Comparison of ENCODE assay signal across 13 cellular contexts in genomic region chr3:60399861-60400845, GRCh38.
DNase-seq lines count a peak whose midpoint lies in the region; ATAC-seq and TF ChIP-seq lines count a peak whose summit lies in the region.
"Had no signal": no experiment of that assay in that cellular context is flagged by ENCODE, and none has a peak within 500 bp of the region (broad histone marks: within the 10 kb centered on the region; RNA-seq: fewer than 3 reads in every experiment).

No MANE protein-coding gene starts in this region.

- no peak overlapping the region for H3K27ac ChIP-seq in CD4-positive, CD25-positive, alpha-beta regulatory T cell (ENCODE audit: insufficient read depth, low read length, poor library complexity, severe bottlenecking)
- H3K27ac ChIP-seq: PC-9 had no signal

- H3K4me3 ChIP-seq in CD4-positive, CD25-positive, alpha-beta regulatory T cell (ENCODE audit: low read depth, low read length) = no peak overlapping the region
- H3K4me3 ChIP-seq: PC-9 had no signal

- H3K27ac Mint-ChIP-seq in CD4-positive, CD25-positive, alpha-beta regulatory T cell = peak overlapping the region in 1 of 3 donors; percentile 24
- H3K27ac Mint-ChIP-seq in type B pancreatic cell = no peak overlapping the region
- H3K27ac Mint-ChIP-seq: activated CD4-positive, alpha-beta memory T cell treated with anti-CD3 and anti-CD28 coated beads, Interleukin-2, amount 10 ng/mL, durations not matched to agents 7 days and 5 days; B cell; nephron progenitor cell had no signal

- H3K4me1 ChIP-seq in CD4-positive, CD25-positive, alpha-beta regulatory T cell (ENCODE audit: control insufficient read depth, insufficient read depth, low read length, poor library complexity, severe bottlenecking) = no peaks in the 10 kb centered on the region

- H3K9me3 Mint-ChIP-seq in CD4-positive, CD25-positive, alpha-beta regulatory T cell = peaks cover 0 to 1% (median 0%) of the 10 kb centered on the region in 7 donors
- peaks cover 7% of the 10 kb centered on the region for H3K9me3 Mint-ChIP-seq in type B pancreatic cell
- H3K9me3 Mint-ChIP-seq: activated CD4-positive, alpha-beta memory T cell treated with anti-CD3 and anti-CD28 coated beads, Interleukin-2, amount 10 ng/mL, durations not matched to agents 7 days and 5 days had no signal

- no peaks in the 10 kb centered on the region for H3K27me3 ChIP-seq in CD4-positive, CD25-positive, alpha-beta regulatory T cell (ENCODE audit: control insufficient read depth, insufficient read depth, low read length)

- no peaks in the 10 kb centered on the region for H3K36me3 ChIP-seq in CD4-positive, CD25-positive, alpha-beta regulatory T cell (ENCODE audit: control insufficient read depth, insufficient read depth, low read length)

- H3K36me3 Mint-ChIP-seq in CD4-positive, CD25-positive, alpha-beta regulatory T cell = no peaks in the 10 kb centered on the region
- no peaks in the 10 kb centered on the region for H3K36me3 Mint-ChIP-seq in type B pancreatic cell

- H3K9me3 ChIP-seq in CD4-positive, CD25-positive, alpha-beta regulatory T cell (ENCODE audit: control insufficient read depth in 2 of 2, low read length in 2 of 2) = no peaks in the 10 kb centered on the region

- peak in 1 of 3 donors; percentile 69 for DNase-seq in CD4-positive, CD25-positive, alpha-beta regulatory T cell
- DNase-seq in M059J (ENCODE audit: low read depth) (peak; percentile 7), RPMI8226 (peak; percentile 49), kidney glomerular epithelial cell (lab: John Stamatoyannopoulos, UW) (peak; percentile 9), DMS79 (lab: John Stamatoyannopoulos, UW) (no peak), type B pancreatic cell (ENCODE audit: extremely low spot score, unreplicated experiment) (no peak), NCI-H526 treated with DMSO at 0.1 percent for 48 hours (lab: John Stamatoyannopoulos, UW) (no peak)
- DNase-seq: activated CD4-positive, alpha-beta memory T cell treated with anti-CD3 and anti-CD28 coated beads, Interleukin-2, amount 10 ng/mL, durations not matched to agents 7 days and 5 days; activated naive CD4-positive, alpha-beta T cell treated with Interleukin-2 at 50 U/mL for 16 hours; nephron progenitor cell had no signal

- peaks cover 0 to 3% (median 1%) of the 10 kb centered on the region in 4 donors for H3K4me1 Mint-ChIP-seq in CD4-positive, CD25-positive, alpha-beta regulatory T cell
- peaks cover 23% of the 10 kb centered on the region for H3K4me1 Mint-ChIP-seq in type B pancreatic cell (ENCODE audit: unreplicated experiment)
- H3K4me1 Mint-ChIP-seq: B cell had no signal

- H3K4me3 Mint-ChIP-seq in CD4-positive, CD25-positive, alpha-beta regulatory T cell = no peak overlapping the region
- no peak overlapping the region for H3K4me3 Mint-ChIP-seq in type B pancreatic cell
- H3K4me3 Mint-ChIP-seq: activated CD4-positive, alpha-beta memory T cell treated with anti-CD3 and anti-CD28 coated beads, Interleukin-2, amount 10 ng/mL, durations not matched to agents 7 days and 5 days; B cell; nephron progenitor cell had no signal

- ATAC-seq in CD4-positive, CD25-positive, alpha-beta regulatory T cell (ENCODE audit: low read depth in 2 of 2) = peak; percentile 52 to 55
- no peak for ATAC-seq in HG02623 (IDR thresholded peaks at IDR 0.05; ENCODE audit: unreplicated experiment)

- no peaks in the 10 kb centered on the region for H3K27me3 Mint-ChIP-seq in CD4-positive, CD25-positive, alpha-beta regulatory T cell
- peaks cover 3% of the 10 kb centered on the region for H3K27me3 Mint-ChIP-seq in type B pancreatic cell
- H3K27me3 Mint-ChIP-seq: activated CD4-positive, alpha-beta memory T cell treated with anti-CD3 and anti-CD28 coated beads, Interleukin-2, amount 10 ng/mL, durations not matched to agents 7 days and 5 days; B cell had no signal

- TF ChIP-seq CTCF in type B pancreatic cell (conservative IDR thresholded peaks at IDR 0.05) = no peak

Comparison
In these comparisons a context has a peak if more than half of its experiments do, and no peak if none do; other contexts are left out.
1. DNase-seq: peak in M059J (single experiment), RPMI8226 (single experiment) and kidney glomerular epithelial cell (single experiment); none in DMS79 (single experiment), type B pancreatic cell (single experiment) and NCI-H526 treated with DMSO at 0.1 percent for 48 hours (single experiment).